ENCODE assay signal across 11 cellular contexts in genomic region chr16:8849411-8850011, GRCh38. TPM values are rescaled to one million over a fixed set of nuclear protein-coding genes. Genes with fewer than 3 reads are reported as not detected.
DNase-seq lines count a peak whose midpoint lies in the region; ATAC-seq and TF ChIP-seq lines count a peak whose summit lies in the region.
"Had no signal": no experiment of that assay in that cellular context is flagged by ENCODE, and none has a peak within 500 bp of the region (broad histone marks: within the 10 kb centered on the region; RNA-seq: fewer than 3 reads in every experiment).

No MANE protein-coding gene starts in this region.

- H2AFZ ChIP-seq in IMR-90 (replicated peaks; ENCODE audit: low read length, poor library complexity) = peak overlapping the region; percentile 24
- H2AFZ ChIP-seq: hepatocyte had no signal

- peak overlapping the region; percentile 39; the same call in 1 of the 2 replicates for H3K14ac ChIP-seq in IMR-90 (replicated peaks; ENCODE audit: low read depth, low read length)

- H2BK20ac ChIP-seq in IMR-90 (ENCODE audit: low read depth, low read length) = no peak overlapping the region; the same call in 1 of the 2 replicates

- no peak overlapping the region for H3K27ac ChIP-seq in CD8-positive, alpha-beta memory T cell (ENCODE audit: low read depth, low read length)
- peak overlapping the region; percentile 19; the same call in 1 of the 2 replicates for H3K27ac ChIP-seq in IMR-90 (ENCODE audit: insufficient read depth, low read length)
- H3K27ac ChIP-seq: hepatocyte had no signal

- dilution Hi-C loops in IMR-90 (cut with HindIII; ENCODE audit: low sequenced_read_pairs, unreplicated experiment) = no loop called here

- intact Hi-C loops in IMR-90 (cut with micrococcal nuclease) = no loop called here

- H2BK5ac ChIP-seq in IMR-90 (ENCODE audit: low read depth, low read length, poor library complexity, severe bottlenecking) = peak overlapping the region; percentile 64

- peaks cover 76% of the 10 kb centered on the region for H4K20me1 ChIP-seq in IMR-90 (ENCODE audit: insufficient read depth, low read length)

- no peak overlapping the region for H2BK120ac ChIP-seq in IMR-90 (ENCODE audit: low read depth, low read length)

- TF ChIP-seq CTCF in IMR-90 (conservative IDR thresholded peaks at IDR 0.05; ENCODE audit: low read depth, low read length) = no peak
- no peak for TF ChIP-seq CTCF in chondrocyte (IDR thresholded peaks at IDR 0.05)
- no peak for TF ChIP-seq CTCF in nephron progenitor cell (IDR thresholded peaks at IDR 0.05)

- peak; percentile 9 for ATAC-seq in IMR-90 (ENCODE audit: low read depth)
- no peak for ATAC-seq in GM21737 (IDR thresholded peaks at IDR 0.05; ENCODE audit: unreplicated experiment)
- ATAC-seq in HG03457 (IDR thresholded peaks at IDR 0.05; ENCODE audit: unreplicated experiment) = no peak

- POLR2A ChIA-PET in CD8-positive, alpha-beta memory T cell (lab: Charles Lee) = no interaction called here
- POLR2A ChIA-PET in IMR-90 (lab: Charles Lee; ENCODE audit: unreplicated experiment) = no interaction called here

- peak overlapping the region; percentile 47 to 49; a peak in 2 of 4 replicates for H4K8ac ChIP-seq in IMR-90 (ENCODE audit: low read depth in 2 of 2, low read length in 2 of 2)

- H3K4ac ChIP-seq in IMR-90 (ENCODE audit: low read depth, low read length) = peak overlapping the region; percentile 61

- H3K36me3 ChIP-seq in CD8-positive, alpha-beta memory T cell (ENCODE audit: insufficient read depth, low read length) = no peaks in the 10 kb centered on the region
- peaks cover 63% of the 10 kb centered on the region for H3K36me3 ChIP-seq in IMR-90 (ENCODE audit: control insufficient read depth, insufficient read depth, low read length)

- H4K5ac ChIP-seq in IMR-90 (ENCODE audit: low read depth, low read length) = peak overlapping the region; percentile 35; the same call in 1 of the 2 replicates

- peaks cover 26 to 73% of the 10 kb centered on the region in 2 experiments; a peak in 3 of 4 replicates for H3K79me1 ChIP-seq in IMR-90 (ENCODE audit: low read depth in 1 of 2, low read length in 2 of 2)

- H3K18ac ChIP-seq in IMR-90 (ENCODE audit: low read depth, low read length) = no peak overlapping the region

- peaks cover 0 to 67% (median 3%) of the 10 kb centered on the region in 3 donors for H3K36me3 Mint-ChIP-seq in CD8-positive, alpha-beta memory T cell
- H3K36me3 Mint-ChIP-seq in chondrocyte (ENCODE audit: low read depth) = peaks cover 26% of the 10 kb centered on the region
- peaks cover 41% of the 10 kb centered on the region for H3K36me3 Mint-ChIP-seq in nephron progenitor cell (ENCODE audit: low read depth)

- peaks cover 16 to 27% (median 25%) of the 10 kb centered on the region in 3 donors for H3K4me1 Mint-ChIP-seq in CD8-positive, alpha-beta memory T cell
- H3K4me1 Mint-ChIP-seq in chondrocyte (ENCODE audit: low read depth) (peaks cover 30% of the 10 kb centered on the region), nephron progenitor cell (peaks cover 41% of the 10 kb centered on the region)

- no TSS peak for BruUV-seq in IMR-90 (replicated peaks; lab: Mats Ljungman, UMichigan)

- H3K27ac Mint-ChIP-seq in CD8-positive, alpha-beta memory T cell = peak overlapping the region in 5 of 8 donors; percentile 17 to 85 (median 50)
- H3K27ac Mint-ChIP-seq in chondrocyte (ENCODE audit: unreplicated experiment) (peak overlapping the region; percentile 81), nephron progenitor cell (peak overlapping the region; percentile 98)

- no peak for TF ChIP-seq RAD21 in IMR-90 (IDR thresholded peaks at IDR 0.05; ENCODE audit: low read length)

- no peaks in the 10 kb centered on the region for H3K9me3 Mint-ChIP-seq in CD8-positive, alpha-beta memory T cell
- H3K9me3 Mint-ChIP-seq in chondrocyte (ENCODE audit: low read depth) = no peaks in the 10 kb centered on the region
- no peaks in the 10 kb centered on the region for H3K9me3 Mint-ChIP-seq in nephron progenitor cell

- no peak overlapping the region for H3K4me3 ChIP-seq in CD8-positive, alpha-beta memory T cell (ENCODE audit: low read length)
- no peak overlapping the region for H3K4me3 ChIP-seq in IMR-90 (ENCODE audit: insufficient read depth, low read depth, low read length)
- H3K4me3 ChIP-seq: hepatocyte had no signal

- no peak overlapping the region for H3K4me2 ChIP-seq in IMR-90 (ENCODE audit: low read depth, low read length)
- H3K4me2 ChIP-seq: hepatocyte had no signal

- in situ Hi-C loops in IMR-90 (cut with MboI; ENCODE audit: low sequenced_read_pairs) = no loop called here

- peaks cover 18% of the 10 kb centered on the region for H3K9me1 ChIP-seq in IMR-90 (ENCODE audit: insufficient read depth, low read length)

- peaks cover 0 to 1% of the 10 kb centered on the region in 2 donors for H3K27me3 Mint-ChIP-seq in CD8-positive, alpha-beta memory T cell
- no peaks in the 10 kb centered on the region for H3K27me3 Mint-ChIP-seq in chondrocyte (ENCODE audit: low read depth)
- peaks cover 5% of the 10 kb centered on the region for H3K27me3 Mint-ChIP-seq in nephron progenitor cell (ENCODE audit: low read depth, poor library complexity)

- peak overlapping the region; percentile 60 for H2AK5ac ChIP-seq in IMR-90 (ENCODE audit: low read depth, low read length)

- WGBS in IMR-90 (ENCODE audit: extremely low coverage in 2 of 2, insufficient read length in 1 of 2), 2 experiments = 78% methylated on average over 12 of the region's 19 CpGs; no CpG with 5 or more reads in 1 of the 2 experiments

- H2BK15ac ChIP-seq in IMR-90 (ENCODE audit: low read depth, low read length) = 0 out of 3 replicates have a peak overlapping the region, but pooled peaks have one; percentile 16

- peak overlapping the region; percentile 4 for H3K23ac ChIP-seq in IMR-90 (ENCODE audit: low read depth, low read length)

- no peaks in the 10 kb centered on the region for H3K9me3 ChIP-seq in CD8-positive, alpha-beta memory T cell (ENCODE audit: low read length)
- no peaks in the 10 kb centered on the region for H3K9me3 ChIP-seq in IMR-90 (ENCODE audit: control insufficient read depth, insufficient read depth, low read length)

- peak overlapping the region; percentile 71 for H2AK9ac ChIP-seq in IMR-90 (replicated peaks; ENCODE audit: low read depth, low read length, poor library complexity)

- no peak for TF ChIP-seq POLR2A in IMR-90 (IDR thresholded peaks at IDR 0.05; ENCODE audit: low read depth, low read length)

- H3K4me3 Mint-ChIP-seq in CD8-positive, alpha-beta memory T cell = no peak overlapping the region
- H3K4me3 Mint-ChIP-seq in chondrocyte (ENCODE audit: unreplicated experiment) (no peak overlapping the region), nephron progenitor cell (no peak overlapping the region)

- no peak overlapping the region for H3K56ac ChIP-seq in IMR-90 (ENCODE audit: extremely low read depth, insufficient read depth, low read length)

- H3K9ac ChIP-seq in IMR-90 (ENCODE audit: low read depth, low read length) = no peak overlapping the region; the same call in 1 of the 2 replicates

- H4K91ac ChIP-seq in IMR-90 (ENCODE audit: insufficient read depth, low read depth, low read length) = no peak overlapping the region

- H3K27me3 ChIP-seq in CD8-positive, alpha-beta memory T cell (ENCODE audit: insufficient read depth, low read length, poor library complexity, severe bottlenecking) = no peaks in the 10 kb centered on the region
- H3K27me3 ChIP-seq in IMR-90 (ENCODE audit: control insufficient read depth, insufficient read depth, low read length) = no peaks in the 10 kb centered on the region
- H3K27me3 ChIP-seq: hepatocyte had no signal

- CTCF ChIA-PET in CD8-positive, alpha-beta memory T cell (lab: Charles Lee) = interaction anchor here (1.8 kb wide), 1 partner anchor 14 kb away, joined by 5 read pairs; no protein-coding TSS in a partner anchor
- CTCF ChIA-PET in IMR-90 (lab: Yijun Ruan, JAX) = no interaction called here

- no peaks in the 10 kb centered on the region for H3K4me1 ChIP-seq in CD8-positive, alpha-beta memory T cell (ENCODE audit: insufficient read depth, low read length)
- H3K4me1 ChIP-seq in IMR-90 (ENCODE audit: control insufficient read depth, insufficient read depth, low read length) = peaks cover 23% of the 10 kb centered on the region

- DNase-seq in CD8-positive, alpha-beta memory T cell = no peak
- DNase-seq in IMR-90 = no peak
- peak; percentile 87 for DNase-seq in chondrocyte (ENCODE audit: low spot score)
- DNase-seq in nephron progenitor cell = no peak
- no peak for DNase-seq in central memory CD4-positive, alpha-beta T cell
- no peak for DNase-seq in hippocampal formation (lab: John Stamatoyannopoulos, UW)
- DNase-seq: NCI-H1694 treated with DMSO at 0.1 percent for 48 hours had no signal

TF ChIP-seq in IMR-90, 13 proteins besides CTCF, POLR2A, EP300 and RAD21 (continues in another document):
- no peak for TF ChIP-seq RFX5 (IDR thresholded peaks at IDR 0.05; ENCODE audit: low read depth, low read length)
- no peak for TF ChIP-seq BHLHE40 (IDR thresholded peaks at IDR 0.05; ENCODE audit: low read depth, low read length)
- no peak for TF ChIP-seq CHD1 (IDR thresholded peaks at IDR 0.05; ENCODE audit: low read depth, low read length)

RNA-seq across cellular contexts. Expression of gene CARHSP1, which starts 19.3 kb away (rescaled TPM):
- 10 to 100 TPM; 52.6 to 57.8 TPM for total RNA-seq in CD8-positive, alpha-beta memory T cell
- polyA plus RNA-seq in CD8-positive, alpha-beta memory T cell = 58.5 TPM
- total RNA-seq in IMR-90 (2012; rRNA removed) (96.4 and 138 TPM in 2 replicates), chondrocyte (46.5 to 57.4 TPM (median 54.1 TPM) in 3 replicates)
- 121 and 150 TPM in 2 replicates for polyA plus RNA-seq in IMR-90 (2012; rRNA removed)
- polyA plus RNA-seq in IMR-90 (2012; cell fraction: cytosol; rRNA removed) = 89.9 and 241 TPM in 2 replicates
- polyA plus RNA-seq in IMR-90 (2012; cell fraction: nucleus; rRNA removed; ENCODE audit: low replicate concordance) = 47.6 and 87.9 TPM in 2 replicates

RNA-seq across cellular contexts. Expression of gene LITAFD, which starts 32.6 kb away (rescaled TPM):
- not detected for total RNA-seq in CD8-positive, alpha-beta memory T cell
- not detected for polyA plus RNA-seq in CD8-positive, alpha-beta memory T cell
- not detected in 2 replicates for total RNA-seq in IMR-90 (2012; rRNA removed)
- polyA plus RNA-seq in IMR-90 (2012; rRNA removed) = not detected in 2 replicates
- polyA plus RNA-seq in IMR-90 (2012; cell fraction: cytosol; rRNA removed) = not detected in 2 replicates
- not detected in 2 replicates for polyA plus RNA-seq in IMR-90 (2012; cell fraction: nucleus; rRNA removed; ENCODE audit: low replicate concordance)
- total RNA-seq in chondrocyte = not detected in 3 replicates
- total RNA-seq: hepatocyte, omental fat pad had no signal
- polyA plus RNA-seq: hepatocyte had no signal

RNA-seq across cellular contexts. Expression of gene PMM2, which starts 51.9 kb away (rescaled TPM):
- 10 to 100 TPM; 58.9 to 63.3 TPM for total RNA-seq in CD8-positive, alpha-beta memory T cell
- 31.2 TPM for polyA plus RNA-seq in CD8-positive, alpha-beta memory T cell
- 25.8 and 36.1 TPM in 2 replicates for total RNA-seq in IMR-90 (2012; rRNA removed)
- 38.8 and 38.9 TPM in 2 replicates for polyA plus RNA-seq in IMR-90 (2012; rRNA removed)
- 18.0 and 30.7 TPM in 2 replicates for polyA plus RNA-seq in IMR-90 (2012; cell fraction: cytosol; rRNA removed)
- polyA plus RNA-seq in IMR-90 (2012; cell fraction: nucleus; rRNA removed; ENCODE audit: low replicate concordance) = 34.1 and 50.2 TPM in 2 replicates
- total RNA-seq in chondrocyte = 47.6 to 62.1 TPM (median 47.9 TPM) in 3 replicates

RNA-seq across cellular contexts. Expression of gene TMEM186, which starts 52.1 kb away (rescaled TPM):
- 10 to 100 TPM; 15.6 to 16.4 TPM for total RNA-seq in CD8-positive, alpha-beta memory T cell
- 11.8 TPM for polyA plus RNA-seq in CD8-positive, alpha-beta memory T cell
- total RNA-seq in IMR-90 (2012; rRNA removed) (5.7 and 5.8 TPM in 2 replicates), chondrocyte (8.4 to 10.7 TPM (median 9.6 TPM) in 3 replicates)
- 6.0 and 6.8 TPM in 2 replicates for polyA plus RNA-seq in IMR-90 (2012; rRNA removed)
- 7.1 and 10.8 TPM in 2 replicates for polyA plus RNA-seq in IMR-90 (2012; cell fraction: cytosol; rRNA removed)
- 4.1 and 5.4 TPM in 2 replicates for polyA plus RNA-seq in IMR-90 (2012; cell fraction: nucleus; rRNA removed; ENCODE audit: low replicate concordance)
